Comparison of ENCODE assay signal across 16 cellular contexts in the genomic region with DNA sequence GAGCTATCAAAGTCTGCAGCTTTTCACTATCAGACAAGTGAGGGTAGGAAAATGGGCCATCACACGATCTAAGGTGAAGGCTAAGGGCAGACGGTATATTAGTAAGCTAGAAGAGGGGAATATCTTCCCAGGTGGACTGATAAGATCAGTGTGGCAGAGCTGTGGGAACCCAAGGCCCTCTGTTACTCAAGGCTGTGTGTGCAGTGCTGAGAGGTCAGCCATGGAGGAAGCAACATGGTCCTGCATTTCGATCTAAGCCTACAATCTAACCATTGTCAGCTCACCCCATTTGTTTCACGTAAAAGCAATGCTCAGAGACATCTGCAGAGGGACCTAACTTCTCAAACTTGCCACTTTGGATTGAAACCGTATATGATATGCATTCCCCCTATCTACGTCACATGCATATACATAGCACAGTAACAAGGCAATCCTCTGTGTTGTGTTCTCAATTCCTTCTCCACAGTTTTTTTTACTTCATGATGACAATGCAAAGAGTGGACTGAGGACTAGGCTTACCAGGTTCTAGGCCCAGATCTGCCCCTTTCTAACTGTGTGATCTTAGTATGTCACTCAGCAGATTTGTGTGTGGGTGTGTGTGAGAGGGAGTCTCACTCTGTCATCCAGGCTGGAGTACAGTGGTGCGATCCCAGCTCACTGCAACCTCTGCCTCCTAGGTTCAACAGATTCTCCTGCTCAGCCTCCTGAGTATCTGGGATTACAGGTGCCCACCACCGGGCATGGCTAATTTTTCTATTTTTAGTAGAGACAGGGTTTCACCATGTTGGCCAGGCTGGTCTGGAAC. TPM values are rescaled to one million over a fixed set of nuclear protein-coding genes. Genes with fewer than 3 reads are reported as not detected.
DNase-seq lines count a peak whose midpoint lies in the region; ATAC-seq and FAIRE-seq lines count a peak whose summit lies in the region.
"Had no signal": no experiment of that assay in that cellular context is flagged by ENCODE, and none has a peak within 500 bp of the region (broad histone marks: within the 10 kb centered on the region; RNA-seq: fewer than 3 reads in every experiment).

No MANE protein-coding gene starts in this region.

- no peaks in the 10 kb centered on the region for H3K4me1 ChIP-seq in mesenchymal stem cell (ENCODE audit: control insufficient read depth, insufficient read depth, low read depth, low read length)

- H2BK5ac ChIP-seq in mesenchymal stem cell (ENCODE audit: low read depth, low read length, poor library complexity, severe bottlenecking), result no peak overlapping the region

- H2BK12ac ChIP-seq in mesenchymal stem cell (ENCODE audit: low read length in 2 of 2), result no peak overlapping the region

- no peak overlapping the region for H3K23ac ChIP-seq in mesenchymal stem cell (ENCODE audit: low read length in 2 of 2)

- no peak for DNase-seq in left ventricle myocardium superior
- no peak for DNase-seq in left cardiac atrium
- no peak for DNase-seq in HTR-8/SVneo (ENCODE audit: insufficient read length, low spot score)
- no peak for DNase-seq in mesenchymal stem cell
- no peak for DNase-seq in MG63
- DNase-seq: ACHN; C1 segment of cervical spinal cord; CD4-positive, alpha-beta T cell; DMS153; DMS79 treated with DMSO at 0.1 percent for 48 hours; GF-D8; H9 had no signal

- H3K9me3 ChIP-seq in mesenchymal stem cell (ENCODE audit: control insufficient read depth, low read length) (no peaks in the 10 kb centered on the region), MG63 (no peaks in the 10 kb centered on the region; the same call in none of the 2 replicates)

- no peak overlapping the region for H2BK120ac ChIP-seq in mesenchymal stem cell (ENCODE audit: low read depth, low read length)

- peaks cover 4% of the 10 kb centered on the region for H3K79me1 ChIP-seq in mesenchymal stem cell (replicated peaks; ENCODE audit: low read length, poor library complexity, severe bottlenecking)

- no peak overlapping the region for H3K27ac ChIP-seq in mesenchymal stem cell (ENCODE audit: low read length, poor library complexity, severe bottlenecking)

- ATAC-seq in left ventricle myocardium superior (peak; percentile 10), left cardiac atrium (no peak), GM21576 (IDR thresholded peaks at IDR 0.05; ENCODE audit: unreplicated experiment) (no peak), HG03457 (IDR thresholded peaks at IDR 0.05; ENCODE audit: unreplicated experiment) (no peak)
- ATAC-seq: GM23338 had no signal

- H3K4me3 ChIP-seq in mesenchymal stem cell (ENCODE audit: insufficient read depth in 1 of 2, low read depth in 1 of 2, low read length in 2 of 2), result no peak overlapping the region
- H3K4me3 ChIP-seq in MG63, result no peak overlapping the region
- H3K4me3 ChIP-seq: GM23338 had no signal

- H4K91ac ChIP-seq in mesenchymal stem cell (ENCODE audit: low read length), result no peak overlapping the region

- H3K27me3 ChIP-seq in mesenchymal stem cell (ENCODE audit: control insufficient read depth in 1 of 2, insufficient read depth in 1 of 2, low read length in 2 of 2) (no peaks in the 10 kb centered on the region), MG63 (no peaks in the 10 kb centered on the region)

- H2BK15ac ChIP-seq in mesenchymal stem cell (ENCODE audit: low read depth, poor library complexity, severe bottlenecking), result no peak overlapping the region

- FAIRE-seq in HTR-8/SVneo (lab: Jason Lieb, UNC), result peak; percentile 38
- FAIRE-seq: GM18507 had no signal

- no peak overlapping the region for H3K4ac ChIP-seq in mesenchymal stem cell (ENCODE audit: low read depth in 1 of 2, low read length in 2 of 2)

- intact Hi-C loops in left ventricle myocardium superior (cut with micrococcal nuclease), result no loop called here
- intact Hi-C loops in left cardiac atrium (cut with DNase I), result no loop called here

- no peaks in the 10 kb centered on the region for H3K36me3 ChIP-seq in mesenchymal stem cell (ENCODE audit: control insufficient read depth in 1 of 2, insufficient read depth in 2 of 2, low read depth in 1 of 2, low read length in 2 of 2)
- 0 out of 2 replicates have a peak, but pooled peaks cover 2% of the 10 kb centered on the region for H3K36me3 ChIP-seq in MG63

- WGBS in mesenchymal stem cell, result 96% methylated on average over 6 of the region's 8 CpGs

- no peak overlapping the region for H3K9ac ChIP-seq in mesenchymal stem cell (ENCODE audit: low read length)

- H4K8ac ChIP-seq in mesenchymal stem cell (ENCODE audit: low read length), result no peak overlapping the region

- no peak overlapping the region for H3K18ac ChIP-seq in mesenchymal stem cell (ENCODE audit: low read depth in 1 of 2, low read length in 2 of 2)

- peak overlapping the region in 1 of 2 experiments; percentile 91 for H3K14ac ChIP-seq in mesenchymal stem cell (ENCODE audit: low read length in 2 of 2)

- H2AK5ac ChIP-seq in mesenchymal stem cell (ENCODE audit: low read length, severe bottlenecking), result peak overlapping the region; percentile 68

- no peak overlapping the region for H3K4me2 ChIP-seq in mesenchymal stem cell (ENCODE audit: low read length, poor library complexity, severe bottlenecking)
- H3K4me2 ChIP-seq: GM23338 had no signal

- H2AFZ ChIP-seq in mesenchymal stem cell (ENCODE audit: low read depth, low read length), result no peak overlapping the region
- H2AFZ ChIP-seq: GM23338 had no signal

RNA-seq across cellular contexts. Expression of gene SLC8A1, which starts 45.2 kb away (rescaled TPM):
- 1,122 TPM for total RNA-seq in left ventricle myocardium superior
- total RNA-seq in left cardiac atrium, result 100 to 1,000 TPM; 590 to 696 TPM
- polyA plus RNA-seq in mesenchymal stem cell (2013, experiment 1 of 2), result 0.93 TPM
- 1.2 TPM for polyA plus RNA-seq in mesenchymal stem cell (2013, experiment 2 of 2)
- 6.0 and 11.1 TPM in 2 replicates for total RNA-seq in MG63 (2014; rRNA removed; shearing (Covaris generic); ENCODE audit: low replicate concordance)

Comparison
In these comparisons a context has a peak if more than half of its experiments do, and no peak if none do; other contexts are left out.
1. RNA of gene SLC8A1, which starts 45.2 kb away (total RNA-seq): 1,122 TPM in left ventricle myocardium superior (single experiment) and 590 to 696 TPM in left cardiac atrium; 6.0 to 11.1 TPM in MG63; every median in the first group is over 10 times any median in the second.